In genomic region chr16:66182592-66182991, GRCh38 we compare ENCODE assay signal across 2 cellular contexts.
TF ChIP-seq lines count a peak whose summit lies in the region.

No MANE protein-coding gene starts in this region.

TF ChIP-seq in HepG2, 621 proteins besides CTCF, POLR2A, EP300 and RAD21 (continued from another document):
- TF ChIP-seq CREB1 (IDR thresholded peaks at IDR 0.05) (peak; percentile 57; the same call in 1 of the 2 replicates), CREB1 (CRISPR knock-in tag; IDR thresholded peaks at IDR 0.05) (no peak)

TF ChIP-seq in SK-N-SH treated with all-trans-retinoic acid at 6 μM for 48 hours, 23 proteins besides CTCF, POLR2A, EP300 and RAD21 (continued from another document):
- TF ChIP-seq POU6F1 (CRISPR knock-in tag; IDR thresholded peaks at IDR 0.05; ENCODE audit: borderline replicate concordance, low read depth) (no peak), CSRNP3 (CRISPR knock-in tag; IDR thresholded peaks at IDR 0.05) (no peak), TSHZ2 (CRISPR knock-in tag; IDR thresholded peaks at IDR 0.05) (no peak), PPARA (CRISPR knock-in tag; IDR thresholded peaks at IDR 0.05; ENCODE audit: borderline replicate concordance) (no peak), ZNF8 (CRISPR knock-in tag; IDR thresholded peaks at IDR 0.05) (no peak), ZNF565 (CRISPR knock-in tag; conservative IDR thresholded peaks at IDR 0.05; ENCODE audit: low read depth) (no peak), CREB5 (CRISPR knock-in tag; IDR thresholded peaks at IDR 0.05; ENCODE audit: low read depth) (no peak), CSDC2 (CRISPR knock-in tag; IDR thresholded peaks at IDR 0.05) (no peak), ZFP30 (CRISPR knock-in tag; IDR thresholded peaks at IDR 0.05) (no peak), ARNTL (CRISPR knock-in tag; IDR thresholded peaks at IDR 0.05; ENCODE audit: borderline replicate concordance, low read depth) (no peak), ZNF70 (CRISPR knock-in tag; IDR thresholded peaks at IDR 0.05) (no peak), OSR1 (CRISPR knock-in tag; IDR thresholded peaks at IDR 0.05) (no peak)
